1 cellular context compared by ENCODE assay signal in genomic region chr12:59858508-59858907, GRCh38.
TF ChIP-seq lines count a peak whose summit lies in the region.

No MANE protein-coding gene starts in this region.

TF ChIP-seq in K562, 482 proteins besides CTCF, POLR2A, EP300 and RAD21 (continued from another document):
- TF ChIP-seq ZNF318 (IDR thresholded peaks at IDR 0.05; ENCODE audit: borderline replicate concordance in 1 of 2, low read depth in 1 of 2) = no peak
- no peak for TF ChIP-seq KLF1 (tag; IDR thresholded peaks at IDR 0.05)
- 0 out of 2 replicates have a peak, but pooled peaks have one; percentile 9 for TF ChIP-seq TEAD4 (IDR thresholded peaks at IDR 0.05; ENCODE audit: low read length)
- no peak for TF ChIP-seq TEAD4 (CRISPR knock-in tag; IDR thresholded peaks at IDR 0.05; ENCODE audit: borderline replicate concordance)
- TF ChIP-seq DDX20 (tag; IDR thresholded peaks at IDR 0.05; ENCODE audit: low read depth) = no peak
- TF ChIP-seq NELFE (IDR thresholded peaks at IDR 0.05; ENCODE audit: insufficient read depth, insufficient read length) = no peak
- TF ChIP-seq HNRNPLL (IDR thresholded peaks at IDR 0.05; ENCODE audit: low read depth, low read length, poor library complexity, severe bottlenecking) = no peak
- no peak for TF ChIP-seq LCOR (CRISPR knock-in tag; IDR thresholded peaks at IDR 0.05)
